30 cellular contexts compared by ENCODE assay signal in genomic region chr21:43321111-43321510, GRCh38.
DNase-seq lines count a peak whose midpoint lies in the region; ATAC-seq, FAIRE-seq and TF ChIP-seq lines count a peak whose summit lies in the region.
"Had no signal": no experiment of that assay in that cellular context is flagged by ENCODE, and none has a peak within 500 bp of the region (broad histone marks: within the 10 kb centered on the region; RNA-seq: fewer than 3 reads in every experiment).

No MANE protein-coding gene starts in this region.

- H3K4me2 ChIP-seq in A549, result no peak overlapping the region

- H3K4me1 ChIP-seq in A549, result peaks cover 23% of the 10 kb centered on the region
- H3K4me1 ChIP-seq in SJSA1 (replicated peaks), result peaks cover 28% of the 10 kb centered on the region
- H3K4me1 ChIP-seq in right lobe of liver, result peaks cover 0 to 7% (median 3%) of the 10 kb centered on the region in 4 donors
- H3K4me1 ChIP-seq: prostate gland, upper lobe of right lung had no signal

- POLR2A ChIA-PET in A549 (lab: Yijun Ruan, JAX), result no interaction called here

- H3K4me3 ChIP-seq in A549 (no peak overlapping the region), SJSA1 (no peak overlapping the region), right lobe of liver (no peak overlapping the region)
- H3K4me3 ChIP-seq: esophagus muscularis mucosa, left lung, MG63, prostate gland, spleen, upper lobe of right lung had no signal

- peak overlapping the region; percentile 24 to 67; a peak in 3 of 6 replicates for H3K27ac ChIP-seq in A549
- 0 out of 2 replicates have a peak overlapping the region, but pooled peaks have one; percentile 26 for H3K27ac ChIP-seq in SJSA1
- no peak overlapping the region for H3K27ac ChIP-seq in right lobe of liver
- H3K27ac ChIP-seq: esophagus muscularis mucosa, left lung, prostate gland, spleen, upper lobe of right lung had no signal

- H3K27me3 ChIP-seq in SJSA1 (replicated peaks) (no peaks in the 10 kb centered on the region), right lobe of liver (no peaks in the 10 kb centered on the region)
- H3K27me3 ChIP-seq: left lung, MG63, upper lobe of right lung had no signal

- no peak for ATAC-seq in A549
- ATAC-seq in right lobe of liver, result peak in 3 of 4 donors; percentile 25 to 36 (median 26)
- ATAC-seq in HG02981 (IDR thresholded peaks at IDR 0.05; ENCODE audit: unreplicated experiment), result no peak
- ATAC-seq: left lung, upper lobe of right lung had no signal

- H3K36me3 ChIP-seq in SJSA1, result no peaks in the 10 kb centered on the region
- H3K36me3 ChIP-seq in right lobe of liver, result no peaks in the 10 kb centered on the region
- H3K36me3 ChIP-seq: esophagus muscularis mucosa, left lung, MG63, prostate gland, spleen, upper lobe of right lung had no signal

- no peak for TF ChIP-seq EP300 in A549 (IDR thresholded peaks at IDR 0.05)

- intact Hi-C loops in right lobe of liver (cut with DNase I), result no loop called here

- DNase-seq in A549 (ENCODE audit: low read depth in 1 of 2, low spot score in 1 of 2) (no peak), ELR (ENCODE audit: low read depth) (peak; percentile 77), SJSA1 (ENCODE audit: low read depth in 1 of 2, low spot score in 2 of 2) (peak in 1 of 2 experiments; percentile 50), right lobe of liver (no peak), AG20443 (ENCODE audit: low spot score) (no peak), NCI-H2196 (lab: John Stamatoyannopoulos, UW; ENCODE audit: unreplicated experiment) (no peak)
- DNase-seq in activated naive CD4-positive, alpha-beta T cell (lab: John Stamatoyannopoulos, UW), result no peak
- DNase-seq: activated CD4-positive, alpha-beta memory T cell treated with anti-CD3 and anti-CD28 coated beads, Interleukin-2, amount 10 ng/mL, durations not matched to agents 7 days and 5 days; activated CD4-positive, alpha-beta T cell treated with anti-CD3 and anti-CD28 coated beads for 1 hour; C1 segment of cervical spinal cord; central memory CD4-positive, alpha-beta T cell; COR-L47; dermis blood vessel endothelial cell; DMS79 treated with DMSO at 0.1 percent for 48 hours; foreskin melanocyte; KBM-7; MG63; NCI-H1417; NCI-H2081; NCI-H345; nucleus accumbens; spleen; stimulated activated CD4-positive, alpha-beta T cell treated with anti-CD3 and anti-CD28 coated beads, Interleukin-2, amount 100 ng/mL, for 48 hours; substantia nigra; upper lobe of right lung had no signal

- CTCF ChIA-PET in A549 (lab: Yijun Ruan, JAX), result interaction anchor here (0.9 to 1.3 kb wide), 2 partner anchors 13 to 333 kb away, joined by 3 to 4 read pairs; no protein-coding TSS in a partner anchor

- TF ChIP-seq POLR2A in A549 (IDR thresholded peaks at IDR 0.05; ENCODE audit: low read length) (no peak), right lobe of liver (IDR thresholded peaks at IDR 0.05) (no peak)

- TF ChIP-seq RAD21 in A549 (conservative IDR thresholded peaks at IDR 0.05 in 1 of 2, IDR thresholded peaks at IDR 0.05 in 1 of 2), result no peak

- FAIRE-seq in A549 (lab: Jason Lieb, UNC), result no peak
- FAIRE-seq: RCC 7860 had no signal

- peaks cover 6% of the 10 kb centered on the region; the same call in 1 of the 3 replicates for H3K9me3 ChIP-seq in A549
- H3K9me3 ChIP-seq in SJSA1 (replicated peaks), result no peaks in the 10 kb centered on the region; the same call in 1 of the 2 replicates
- no peaks in the 10 kb centered on the region for H3K9me3 ChIP-seq in right lobe of liver
- H3K9me3 ChIP-seq: MG63, prostate gland, upper lobe of right lung had no signal

- TF ChIP-seq CTCF in A549 (IDR thresholded peaks at IDR 0.05) (no peak), right lobe of liver (IDR thresholded peaks at IDR 0.05) (no peak)

- WGBS in A549 (ENCODE audit: missing lambda C conversion rate), result 53% methylated on average over 3 of the region's 5 CpGs
- WGBS in right lobe of liver (ENCODE audit: insufficient coverage, low coverage, low lambda C conversion rate, missing lambda C conversion rate), result 31% methylated on average over 2 of the region's 5 CpGs

TF ChIP-seq in A549, 52 proteins besides CTCF, POLR2A, EP300 and RAD21:
- TF ChIP-seq EHMT2 (IDR thresholded peaks at IDR 0.05; ENCODE audit: low read depth) (no peak), ZFP36 (IDR thresholded peaks at IDR 0.05; ENCODE audit: borderline replicate concordance, partially characterized antibody) (no peak)

Comparison
In these comparisons a context has a peak if more than half of its experiments do, and no peak if none do; other contexts are left out.
1. ATAC-seq: peak in right lobe of liver (3 of 4); none in A549 (0 of 2) and HG02981 (single experiment).
2. H3K27ac ChIP-seq: peak in A549 (2 of 2) and SJSA1 (single experiment); none in right lobe of liver (0 of 3).